ENCODE assay signal across 9 cellular contexts in the genomic region with DNA sequence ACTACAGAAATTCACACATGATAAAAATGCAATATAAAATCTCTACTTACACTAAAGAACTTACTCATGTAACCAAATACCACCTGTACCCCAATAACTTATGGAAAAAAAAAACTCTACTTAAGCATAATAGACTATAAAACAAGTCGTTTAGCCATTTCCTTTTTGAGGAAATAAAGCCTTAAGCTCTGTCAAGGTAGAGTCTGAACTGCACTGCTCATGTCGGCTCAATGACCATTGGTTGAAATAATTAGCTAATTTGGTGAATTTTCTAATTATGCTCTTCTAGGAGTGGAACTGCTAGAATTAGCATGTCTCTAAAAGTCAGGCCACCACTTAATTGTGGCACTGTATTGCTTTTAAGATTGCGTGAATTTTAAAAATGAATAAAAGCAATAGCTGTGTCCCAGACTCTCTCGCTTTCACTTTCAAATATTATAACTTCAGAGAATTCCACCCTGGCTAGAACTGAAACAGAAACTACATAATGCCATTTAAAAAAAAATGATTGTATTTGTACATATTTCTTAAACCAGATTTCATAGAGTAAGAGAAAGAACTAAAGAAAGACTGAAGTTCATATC.
DNase-seq lines count a peak whose midpoint lies in the region; ATAC-seq lines count a peak whose summit lies in the region.
"Had no signal": no experiment of that assay in that cellular context is flagged by ENCODE, and none has a peak within 500 bp of the region (broad histone marks: within the 10 kb centered on the region; RNA-seq: fewer than 3 reads in every experiment).

No MANE protein-coding gene starts in this region.

- H3K4me1 ChIP-seq in HUES64 (ENCODE audit: insufficient read depth, low read length), result peaks cover 24% of the 10 kb centered on the region
- H3K4me1 ChIP-seq in endocrine pancreas (ENCODE audit: control insufficient read depth, insufficient read depth, low read length), result peaks cover 23% of the 10 kb centered on the region

- H3K27ac ChIP-seq in HUES64 (ENCODE audit: low read depth, low read length) (peak overlapping the region; percentile 15; the same call in 1 of the 2 replicates), skin epidermis (peak overlapping the region in 11 of 21 experiments; percentile 6 to 84 (median 30))

- 74% methylated on average over 3 of the region's 4 CpGs for WGBS in HUES64

- H3K9me3 ChIP-seq in HUES64 (ENCODE audit: insufficient read depth, low read depth, low read length) (no peaks in the 10 kb centered on the region), endocrine pancreas (ENCODE audit: control insufficient read depth, low read length) (no peaks in the 10 kb centered on the region)

- H3K36me3 ChIP-seq in HUES64 (ENCODE audit: insufficient read depth, low read length) (no peaks in the 10 kb centered on the region), endocrine pancreas (ENCODE audit: control insufficient read depth, insufficient read depth, low read length) (no peaks in the 10 kb centered on the region)

- no peaks in the 10 kb centered on the region for H3K27me3 ChIP-seq in HUES64 (ENCODE audit: insufficient read depth, low read length)
- no peaks in the 10 kb centered on the region for H3K27me3 ChIP-seq in endocrine pancreas (ENCODE audit: control insufficient read depth, insufficient read depth, low read length)

- no peak overlapping the region for H3K4me3 ChIP-seq in HUES64 (ENCODE audit: low read length)
- H3K4me3 ChIP-seq in endocrine pancreas (ENCODE audit: control insufficient read depth, insufficient read depth, low read length), result peak overlapping the region; percentile 68
- H3K4me3 ChIP-seq in skin epidermis, result peak overlapping the region in 4 of 7 experiments; percentile 0 to 9 (median 2)

- H3K9ac ChIP-seq in HUES64 (ENCODE audit: low read depth, low read length), result no peak overlapping the region
- no peak overlapping the region for H3K9ac ChIP-seq in endocrine pancreas (ENCODE audit: control insufficient read depth, insufficient read depth, low read length)

- peak; percentile 60 for ATAC-seq in GM21390 (IDR thresholded peaks at IDR 0.05; ENCODE audit: unreplicated experiment)
- no peak for ATAC-seq in GM21447 (IDR thresholded peaks at IDR 0.05; ENCODE audit: unreplicated experiment)
- ATAC-seq: HCT116 had no signal

- in situ Hi-C loops in G401 (cut with HindIII; ENCODE audit: low sequenced_read_pairs), result no loop called here

- DNase-seq in SHP77 treated with DMSO at 0.1 percent for 48 hours (lab: John Stamatoyannopoulos, UW), result no peak
- no peak for DNase-seq in G401 (ENCODE audit: low spot score)
- DNase-seq in DMS114 treated with DMSO at 0.1 percent for 48 hours (lab: John Stamatoyannopoulos, UW; ENCODE audit: unreplicated experiment), result no peak
